In the genomic region with DNA sequence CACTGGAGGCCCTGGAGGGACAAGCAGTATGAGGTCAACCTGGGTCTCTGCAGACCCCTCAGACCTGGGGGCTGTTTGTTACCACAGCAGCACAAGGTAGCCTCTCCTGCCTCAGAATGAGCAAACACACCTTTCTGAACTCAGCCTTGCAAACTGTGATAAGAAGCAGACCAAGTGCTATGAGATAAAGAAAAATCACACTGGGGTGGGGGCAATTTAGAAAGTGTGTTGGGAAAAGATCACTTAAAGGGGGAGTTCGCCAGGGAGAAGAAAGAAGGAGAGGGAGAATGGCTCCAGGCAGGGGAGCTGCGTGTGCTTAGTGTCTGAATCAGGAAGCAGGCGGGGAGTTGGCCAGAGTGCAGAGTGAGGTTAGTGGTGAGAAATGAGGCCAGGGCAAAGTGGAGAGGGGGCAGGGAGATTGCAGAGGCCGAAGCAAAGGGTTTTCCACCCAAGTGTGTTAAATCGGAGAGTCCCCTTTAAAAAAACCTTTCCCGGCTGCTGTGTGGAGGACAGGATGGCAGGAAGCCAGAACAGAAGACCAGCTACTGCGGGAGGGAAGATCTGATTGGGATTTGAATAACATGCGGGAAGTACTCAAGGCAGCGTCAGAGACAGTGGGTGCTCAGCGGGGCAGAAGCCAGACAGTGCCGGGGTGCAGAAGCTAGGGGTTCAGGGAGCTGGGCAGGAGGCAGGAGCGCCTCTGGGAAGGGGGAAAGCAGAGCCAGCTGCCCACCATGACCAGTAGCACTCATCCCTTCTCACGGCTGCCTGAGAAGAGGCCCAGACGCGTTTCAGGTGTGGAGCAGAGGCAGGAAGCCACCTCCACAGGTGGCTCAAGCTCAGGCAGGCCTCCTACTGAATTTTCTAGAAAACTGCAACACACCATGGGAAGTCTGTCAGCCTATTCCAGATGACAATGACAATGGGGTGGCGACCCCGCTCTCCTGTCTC, we compare ENCODE assay signal across 8 cellular contexts. TPM values are rescaled to one million over a fixed set of nuclear protein-coding genes. Genes with fewer than 3 reads are reported as not detected.
A peak's percentile ranks its signal among the peaks of the same experiment; 100 is the strongest.
DNase-seq lines count a peak whose midpoint lies in the region; ATAC-seq and TF ChIP-seq lines count a peak whose summit lies in the region.

No MANE protein-coding gene starts in this region.

- intact Hi-C loops in left ventricle myocardium inferior (cut with micrococcal nuclease), result no loop called here
- intact Hi-C loops in posterior vena cava (cut with DNase I), result no loop called here

- DNase-seq in Daoy (ENCODE audit: low read depth), result peak; percentile 77
- DNase-seq in amygdala (lab: John Stamatoyannopoulos, UW), result peak in 51 of 56 donors; percentile 8 to 90 (median 50)
- peak; percentile 81 for DNase-seq in left ventricle myocardium inferior
- DNase-seq in posterior vena cava (ENCODE audit: low spot score), result peak; percentile 90

- H3K9me3 ChIP-seq in OCI-LY1 (ENCODE audit: low read length) (no peaks in the 10 kb centered on the region), left ventricle myocardium inferior (replicated peaks) (no peaks in the 10 kb centered on the region)

- H3F3A ChIP-seq in OCI-LY1 (ENCODE audit: insufficient read depth, low read length), result no peaks in the 10 kb centered on the region

- H3K9ac ChIP-seq in OCI-LY1 (ENCODE audit: low read length), result peak overlapping the region; percentile 76

- H3K27me3 ChIP-seq in OCI-LY1 (ENCODE audit: insufficient read depth, low read length) (no peaks in the 10 kb centered on the region), left ventricle myocardium inferior (ENCODE audit: low read depth) (no peaks in the 10 kb centered on the region)

- 0 out of 2 replicates have a peak overlapping the region, but pooled peaks have one; percentile 19 for H2AFZ ChIP-seq in OCI-LY1 (ENCODE audit: low read length)

- H3K79me2 ChIP-seq in OCI-LY1 (ENCODE audit: insufficient read depth, low read length), result no peaks in the 10 kb centered on the region

- H3K27ac ChIP-seq in OCI-LY1 (ENCODE audit: low read depth, low read length, poor library complexity, severe bottlenecking), result peak overlapping the region; percentile 95
- H3K27ac ChIP-seq in left ventricle myocardium inferior (replicated peaks), result peak overlapping the region; percentile 90

- TF ChIP-seq CTCF in OCI-LY1 (IDR thresholded peaks at IDR 0.05; ENCODE audit: low read length), result peak; percentile 52; the same call in 1 of the 2 replicates
- no peak for TF ChIP-seq CTCF in left ventricle myocardium inferior (IDR thresholded peaks at IDR 0.05; ENCODE audit: borderline replicate concordance)

- peak; percentile 26 for ATAC-seq in HG03175 (IDR thresholded peaks at IDR 0.05; ENCODE audit: unreplicated experiment)
- ATAC-seq in GM21360 (IDR thresholded peaks at IDR 0.05; ENCODE audit: unreplicated experiment), result no peak
- ATAC-seq in GM21737 (IDR thresholded peaks at IDR 0.05; ENCODE audit: unreplicated experiment), result no peak

- no peaks in the 10 kb centered on the region for H4K20me1 ChIP-seq in OCI-LY1 (ENCODE audit: insufficient read depth, low read length)

- peaks cover 64% of the 10 kb centered on the region for H3K4me1 ChIP-seq in OCI-LY1 (ENCODE audit: insufficient read depth, low read length, severe bottlenecking)
- peaks cover 92% of the 10 kb centered on the region for H3K4me1 ChIP-seq in left ventricle myocardium inferior

- no peaks in the 10 kb centered on the region for H3K9me2 ChIP-seq in OCI-LY1 (ENCODE audit: low read depth, low read length)

- H3K4me3 ChIP-seq in OCI-LY1 (ENCODE audit: low read depth, low read length, poor library complexity, severe bottlenecking), result peak overlapping the region; percentile 30
- H3K4me3 ChIP-seq in left ventricle myocardium inferior, result peak overlapping the region; percentile 49

- H3K36me3 ChIP-seq in OCI-LY1 (ENCODE audit: insufficient read depth, low read length) (peaks cover 15% of the 10 kb centered on the region), left ventricle myocardium inferior (peaks cover 6% of the 10 kb centered on the region)

- H3K4me2 ChIP-seq in OCI-LY1 (ENCODE audit: low read length), result peak overlapping the region; percentile 58

RNA-seq across cellular contexts. Expression of gene ADA, which starts 9.0 kb away (rescaled TPM):
- total RNA-seq in Daoy (2014; rRNA removed; shearing (Covaris generic)), result 4.7 and 6.3 TPM in 2 replicates
- total RNA-seq in left ventricle myocardium inferior (6.7 TPM), posterior vena cava (10 to 100 TPM; 11.0 to 17.7 TPM)
